Comparison of ENCODE assay signal across 10 cellular contexts in the genomic region with DNA sequence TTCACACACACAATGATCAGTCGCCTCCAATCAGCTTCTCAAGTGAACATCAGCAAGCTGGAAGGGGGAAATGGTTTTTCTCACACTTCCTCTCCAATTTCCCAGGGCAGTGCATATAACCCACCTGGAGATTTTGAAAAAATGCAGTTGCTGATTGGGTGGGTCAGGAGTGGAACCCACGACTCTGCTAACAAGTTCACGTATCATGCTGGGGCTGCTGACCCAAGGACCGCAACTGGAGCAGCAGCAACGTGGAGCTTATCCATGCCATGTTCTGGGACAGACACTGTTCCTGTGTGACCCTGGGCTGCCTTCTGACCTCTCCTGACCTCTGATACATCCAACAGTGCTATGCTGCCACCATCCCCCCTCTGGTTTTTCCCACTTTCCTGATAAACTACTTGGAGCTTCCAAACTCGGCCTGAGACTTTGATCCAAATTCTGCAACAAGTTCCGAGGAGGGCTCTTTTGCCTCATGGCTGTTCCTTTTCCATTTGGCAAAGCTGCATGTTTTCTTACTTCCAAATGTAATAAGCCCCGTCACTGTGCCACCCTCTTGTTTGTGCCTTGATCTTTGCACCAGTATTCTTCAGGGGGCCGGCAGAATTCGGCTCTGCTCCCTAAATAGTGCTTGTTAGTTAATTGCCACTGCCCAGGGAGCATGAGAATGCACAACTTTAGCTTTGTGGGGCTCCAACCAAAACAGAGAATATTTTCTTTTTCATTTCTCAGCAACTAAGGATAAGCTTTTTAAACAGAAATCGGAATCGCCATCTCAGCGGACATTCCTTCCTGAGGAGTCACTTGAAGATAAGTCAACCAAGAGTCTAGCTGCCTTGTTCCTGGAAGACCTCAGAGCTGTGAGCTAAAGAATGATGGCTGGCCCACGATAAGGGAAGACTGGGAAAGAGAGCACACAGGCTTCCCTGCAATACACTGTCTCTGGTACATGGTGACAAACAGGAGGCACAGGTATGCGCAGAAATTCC.
DNase-seq lines count a peak whose midpoint lies in the region; ATAC-seq and TF ChIP-seq lines count a peak whose summit lies in the region.
"Had no signal": no experiment of that assay in that cellular context is flagged by ENCODE, and none has a peak within 500 bp of the region (broad histone marks: within the 10 kb centered on the region; RNA-seq: fewer than 3 reads in every experiment).

No MANE protein-coding gene starts in this region.

- peak overlapping the region; percentile 16 to 39 for H3K4me3 ChIP-seq in ascending aorta
- peak overlapping the region; percentile 49 for H3K4me3 ChIP-seq in thoracic aorta

- H3K36me3 ChIP-seq in ascending aorta (peaks cover 21 to 35% of the 10 kb centered on the region in 2 donors), thoracic aorta (no peaks in the 10 kb centered on the region)

- ATAC-seq in left lobe of liver = peak; percentile 54
- peak; percentile 73 for ATAC-seq in thoracic aorta (ENCODE audit: insufficient number of reproducible peaks, low FRiP score, low read depth)
- no peak for ATAC-seq in GM21390 (IDR thresholded peaks at IDR 0.05; ENCODE audit: unreplicated experiment)
- ATAC-seq in HG02938 (IDR thresholded peaks at IDR 0.05; ENCODE audit: unreplicated experiment) = no peak
- no peak for ATAC-seq in GM18511 (IDR thresholded peaks at IDR 0.05; ENCODE audit: unreplicated experiment)

- H3K27me3 ChIP-seq in ascending aorta = no peaks in the 10 kb centered on the region
- no peaks in the 10 kb centered on the region for H3K27me3 ChIP-seq in thoracic aorta (replicated peaks; ENCODE audit: insufficient read depth)

- H3K9me3 ChIP-seq in ascending aorta (no peaks in the 10 kb centered on the region), thoracic aorta (no peaks in the 10 kb centered on the region)

- H3K4me1 ChIP-seq in ascending aorta = peaks cover 20 to 45% of the 10 kb centered on the region in 2 donors
- H3K4me1 ChIP-seq in thoracic aorta (ENCODE audit: control insufficient read depth in 1 of 2, low read depth in 2 of 2) = peaks cover 35 to 74% of the 10 kb centered on the region in 2 donors

- intact Hi-C loops in ascending aorta (cut with DNase I) = no loop called here

- peak; percentile 60 for DNase-seq in activated effector memory CD4-positive, alpha-beta T cell treated with anti-CD3 and anti-CD28 coated beads, Interleukin-2, amount 50 U/mL, for 16 hours
- DNase-seq in activated effector memory CD4-positive, alpha-beta T cell treated with Interleukin-2 at 50 U/mL for 16 hours = no peak
- DNase-seq in ascending aorta (ENCODE audit: low spot score in 2 of 2) (peak in 1 of 2 donors; percentile 85), left lobe of liver (ENCODE audit: low spot score) (no peak), thoracic aorta (ENCODE audit: low spot score) (peak; percentile 58)
- DNase-seq: AML-193 had no signal

- TF ChIP-seq CTCF in ascending aorta (IDR thresholded peaks at IDR 0.05) (no peak), thoracic aorta (IDR thresholded peaks at IDR 0.05) (no peak)

- H3K27ac ChIP-seq in ascending aorta = peak overlapping the region; percentile 75 to 81
- H3K27ac ChIP-seq in thoracic aorta = peak overlapping the region; percentile 71 to 75
- H3K27ac ChIP-seq: epithelial cell of prostate had no signal

Comparison
In these comparisons a context has a peak if more than half of its experiments do, and no peak if none do; other contexts are left out.
1. DNase-seq: peak in activated effector memory CD4-positive, alpha-beta T cell treated with anti-CD3 and anti-CD28 coated beads, Interleukin-2, amount 50 U/mL, for 16 hours (single experiment) and thoracic aorta (single experiment); none in activated effector memory CD4-positive, alpha-beta T cell treated with Interleukin-2 at 50 U/mL for 16 hours (single experiment) and left lobe of liver (single experiment).
2. ATAC-seq: peak in left lobe of liver (single experiment) and thoracic aorta (single experiment); none in GM21390 (single experiment), HG02938 (single experiment) and GM18511 (single experiment).